1 cellular context compared by ENCODE assay signal in genomic region chr5:17221843-17222614, GRCh38.
TF ChIP-seq lines count a peak whose summit lies in the region.

No MANE protein-coding gene starts in this region.

TF ChIP-seq in GM12878, 131 proteins besides CTCF, POLR2A, EP300 and RAD21 (continued from another document):
- TF ChIP-seq MLLT1 (IDR thresholded peaks at IDR 0.05): 0 out of 2 replicates have a peak, but pooled peaks have one; percentile 30
TF ChIP-seq in GM12878: peak in this region for 10.
